22 cellular contexts compared by ENCODE assay signal in genomic region chr12:33977887-33978286, GRCh38. TPM values are rescaled to one million over a fixed set of nuclear protein-coding genes. Genes with fewer than 3 reads are reported as not detected.
DNase-seq lines count a peak whose midpoint lies in the region; ATAC-seq, FAIRE-seq and TF ChIP-seq lines count a peak whose summit lies in the region.
"Had no signal": no experiment of that assay in that cellular context is flagged by ENCODE, and none has a peak within 500 bp of the region (broad histone marks: within the 10 kb centered on the region; RNA-seq: fewer than 3 reads in every experiment).

No MANE protein-coding gene starts in this region.

- H3K4me1 ChIP-seq in small intestine (ENCODE audit: control insufficient read depth in 2 of 2, insufficient read depth in 1 of 2, low read depth in 1 of 2, low read length in 1 of 2) (no peaks in the 10 kb centered on the region), SK-N-SH (ENCODE audit: control insufficient read depth in 1 of 2, insufficient read depth in 2 of 2, low read depth in 1 of 2, low read length in 1 of 2) (no peaks in the 10 kb centered on the region)
- H3K4me1 ChIP-seq: BE2C; BLaER1 treated with 17β-estradiol and CSF1 and Interleukin-3, amounts not matched to agents 10 nM and 100 nM had no signal

- H3K4me2 ChIP-seq in SK-N-SH, result no peak overlapping the region
- H3K4me2 ChIP-seq: BLaER1 treated with 17β-estradiol and CSF1 and Interleukin-3, amounts not matched to agents 10 nM and 100 nM; GM23338 had no signal

- no peak for TF ChIP-seq CTCF in bronchial epithelial cell (IDR thresholded peaks at IDR 0.05; ENCODE audit: insufficient read depth, low read length, severe bottlenecking)
- no peak for TF ChIP-seq CTCF in SK-N-SH (IDR thresholded peaks at IDR 0.05)

- H3K27me3 ChIP-seq in bronchial epithelial cell (ENCODE audit: control insufficient read depth, insufficient read depth, low read length), result no peaks in the 10 kb centered on the region
- H3K27me3 ChIP-seq in small intestine (ENCODE audit: control insufficient read depth in 2 of 2, insufficient read depth in 2 of 2, low read length in 2 of 2), result no peaks in the 10 kb centered on the region
- H3K27me3 ChIP-seq in SK-N-SH (ENCODE audit: insufficient read depth), result no peaks in the 10 kb centered on the region
- H3K27me3 ChIP-seq: BE2C; BLaER1 treated with 17β-estradiol and CSF1 and Interleukin-3, amounts not matched to agents 10 nM and 100 nM had no signal

- 76 to 90% (median 89%) methylated on average over 1 of the region's 1 CpG for WGBS in small intestine, 3 donors
- WGBS in SK-N-SH (ENCODE audit: low lambda C conversion rate), result 0% methylated on average over 1 of the region's 1 CpG

- ATAC-seq in T-cell (replicated peaks in 1 of 4), result no peak
- ATAC-seq: GM12878, GM23338, HCT116 had no signal

- CTCF ChIA-PET in T-cell (lab: Charles Lee), result no interaction called here
- CTCF ChIA-PET in SK-N-SH (lab: Yijun Ruan, JAX), result no interaction called here

- H2AFZ ChIP-seq in SK-N-SH (ENCODE audit: low read depth), result no peak overlapping the region
- H2AFZ ChIP-seq: GM23338 had no signal

- no peak overlapping the region for H3K4me3 Mint-ChIP-seq in T-cell
- H3K4me3 Mint-ChIP-seq: CD14-positive monocyte; CD4-positive, alpha-beta T cell; CD8-positive, alpha-beta memory T cell; GM23338; H9 had no signal

- no peaks in the 10 kb centered on the region for H4K20me1 ChIP-seq in SK-N-SH (ENCODE audit: insufficient read depth)
- H4K20me1 ChIP-seq: BLaER1 treated with 17β-estradiol and CSF1 and Interleukin-3, amounts not matched to agents 10 nM and 100 nM had no signal

- no peaks in the 10 kb centered on the region for H3K36me3 Mint-ChIP-seq in T-cell
- H3K36me3 Mint-ChIP-seq: CD14-positive monocyte; CD8-positive, alpha-beta memory T cell had no signal

- no peak overlapping the region for H3K9ac ChIP-seq in SK-N-SH
- H3K9ac ChIP-seq: BLaER1 treated with 17β-estradiol and CSF1 and Interleukin-3, amounts not matched to agents 10 nM and 100 nM had no signal

- no peaks in the 10 kb centered on the region for H3F3A ChIP-seq in SK-N-SH (replicated peaks; ENCODE audit: insufficient read depth)

- no peak overlapping the region for H3K27ac Mint-ChIP-seq in T-cell
- H3K27ac Mint-ChIP-seq: CD14-positive monocyte; CD4-positive, alpha-beta T cell; CD8-positive, alpha-beta memory T cell; GM23338; H9 had no signal

- TF ChIP-seq EP300 in SK-N-SH (IDR thresholded peaks at IDR 0.05; ENCODE audit: borderline replicate concordance in 1 of 2, low read depth in 1 of 2, low read length in 1 of 2), result no peak

- H3K4me3 ChIP-seq in bronchial epithelial cell (ENCODE audit: low read depth, low read length) (no peak overlapping the region), small intestine (ENCODE audit: low read depth in 1 of 2, low read length in 2 of 2) (no peak overlapping the region), SK-N-SH (ENCODE audit: low read depth in 2 of 2, low read length in 1 of 2) (no peak overlapping the region)
- H3K4me3 ChIP-seq: BLaER1 treated with 17β-estradiol and CSF1 and Interleukin-3, amounts not matched to agents 10 nM and 100 nM; GM12878; GM23338 had no signal

- DNase-seq in HPDE6-E6E7 (ENCODE audit: extremely low spot score) (peak; percentile 7), bronchial epithelial cell (ENCODE audit: low read depth) (peak; percentile 90), epithelial cell of prostate (ENCODE audit: low read depth, low spot score) (no peak), small intestine (no peak), T-cell (no peak), SK-N-SH (no peak), AML-193 (lab: John Stamatoyannopoulos, UW) (no peak)
- DNase-seq: BE2C; CD4-positive, alpha-beta T cell; CD8-positive, alpha-beta memory T cell; DMS 273 treated with DMSO at 0.1 percent for 48 hours; DMS79; EL; GDM1; H9 had no signal

- H3K9me3 Mint-ChIP-seq in T-cell, result peaks cover 0 to 5% (median 3%) of the 10 kb centered on the region in 3 donors
- H3K9me3 Mint-ChIP-seq: GM23338 had no signal

- peak overlapping the region; percentile 67 for H3K27ac ChIP-seq in epithelial cell of prostate
- no peak overlapping the region for H3K27ac ChIP-seq in small intestine (ENCODE audit: low read depth in 1 of 2, low read length in 1 of 2)
- H3K27ac ChIP-seq in SK-N-SH (ENCODE audit: low read depth in 2 of 2, low read length in 1 of 2), result no peak overlapping the region
- H3K27ac ChIP-seq: BLaER1 treated with 17β-estradiol and CSF1 and Interleukin-3, amounts not matched to agents 10 nM and 100 nM had no signal

- peaks cover under 1 to 12% of the 10 kb centered on the region in 2 donors for H3K27me3 Mint-ChIP-seq in T-cell

- H3K9me3 ChIP-seq in small intestine (ENCODE audit: control insufficient read depth, low read depth) (no peaks in the 10 kb centered on the region), SK-N-SH (no peaks in the 10 kb centered on the region)
- H3K9me3 ChIP-seq: BE2C had no signal

- POLR2A ChIA-PET in T-cell (lab: Charles Lee), result no interaction called here
- POLR2A ChIA-PET in SK-N-SH (lab: Yijun Ruan, JAX), result no interaction called here

- no peaks in the 10 kb centered on the region for H3K79me2 ChIP-seq in SK-N-SH (ENCODE audit: insufficient read depth)

- H3K9me2 ChIP-seq in SK-N-SH, result no peaks in the 10 kb centered on the region

- FAIRE-seq in bronchial epithelial cell (lab: Jason Lieb, UNC) (no peak), small intestine (lab: Jason Lieb, UNC) (peak; percentile 65)
- FAIRE-seq: D721Med, GM12878, GM19239 had no signal

- TF ChIP-seq RAD21 in SK-N-SH (IDR thresholded peaks at IDR 0.05; ENCODE audit: low read length), result no peak

- no peaks in the 10 kb centered on the region for H3K36me3 ChIP-seq in bronchial epithelial cell (ENCODE audit: control insufficient read depth, insufficient read depth, low read length)
- H3K36me3 ChIP-seq in small intestine (ENCODE audit: control insufficient read depth in 2 of 2, insufficient read depth in 2 of 2, low read length in 2 of 2), result no peaks in the 10 kb centered on the region
- H3K36me3 ChIP-seq in SK-N-SH (replicated peaks in 1 of 2; ENCODE audit: control insufficient read depth in 1 of 2, insufficient read depth in 2 of 2, low read length in 1 of 2), result no peaks in the 10 kb centered on the region
- H3K36me3 ChIP-seq: BE2C; BLaER1 treated with 17β-estradiol and CSF1 and Interleukin-3, amounts not matched to agents 10 nM and 100 nM had no signal

- H3K4me1 Mint-ChIP-seq in T-cell, result no peaks in the 10 kb centered on the region
- H3K4me1 Mint-ChIP-seq: CD14-positive monocyte; CD8-positive, alpha-beta memory T cell; GM23338; H9 had no signal

TF ChIP-seq in SK-N-SH, 30 proteins besides CTCF, POLR2A, EP300 and RAD21:
- TF ChIP-seq CHD2 (IDR thresholded peaks at IDR 0.05; ENCODE audit: low read length, partially characterized antibody) (no peak), ELF1 (IDR thresholded peaks at IDR 0.05) (no peak), JUND (IDR thresholded peaks at IDR 0.05) (no peak), GATA2 (CRISPR knock-in tag; IDR thresholded peaks at IDR 0.05) (no peak)

RNA-seq across cellular contexts. Expression of gene ALG10, which starts 44.4 kb away (rescaled TPM):
- total RNA-seq in bronchial epithelial cell (2.6 and 6.0 TPM in 2 replicates), T-cell (10 to 100 TPM; 11.4 to 19.5 (median 15.7) TPM)
- polyA plus RNA-seq in small intestine (1 to 10 TPM in 1 of 3 donors, under 1 TPM in 2; 0.45 to 2.4 (median 0.54) TPM), SK-N-SH (2012; rRNA removed) (2.3 and 2.8 TPM in 2 replicates)
- polyA plus RNA-seq in SK-N-SH (2012; cell fraction: cytosol; rRNA removed), result 1.9 and 2.5 TPM in 2 replicates
- polyA plus RNA-seq in SK-N-SH (2012; cell fraction: nucleus; rRNA removed), result 1.1 and 3.0 TPM in 2 replicates

Comparison
In these comparisons a context has a peak if more than half of its experiments do, and no peak if none do; other contexts are left out.
1. DNase-seq: peak in HPDE6-E6E7 (single experiment) and bronchial epithelial cell (single experiment); none in epithelial cell of prostate (single experiment), small intestine (single experiment), T-cell (0 of 34), SK-N-SH (single experiment) and AML-193 (0 of 2).